Comparison of ENCODE assay signal across 20 cellular contexts in genomic region chr11:66708701-66709100, GRCh38. TPM values are rescaled to one million over a fixed set of nuclear protein-coding genes. Genes with fewer than 3 reads are reported as not detected.
DNase-seq lines count a peak whose midpoint lies in the region; ATAC-seq and TF ChIP-seq lines count a peak whose summit lies in the region.
"Had no signal": no experiment of that assay in that cellular context is flagged by ENCODE, and none has a peak within 500 bp of the region (broad histone marks: within the 10 kb centered on the region; RNA-seq: fewer than 3 reads in every experiment).

No MANE protein-coding gene starts in this region.

- H3K4me3 ChIP-seq in osteoblast (ENCODE audit: insufficient read depth, low read length) (no peak overlapping the region), upper lobe of right lung (no peak overlapping the region)
- H3K4me3 ChIP-seq: BLaER1, GM12878 had no signal

- H4K20me1 ChIP-seq in H9 (ENCODE audit: control insufficient read depth, insufficient read depth, insufficient read length): no peaks in the 10 kb centered on the region
- H4K20me1 ChIP-seq in osteoblast (ENCODE audit: insufficient read depth, low read length): no peaks in the 10 kb centered on the region

- no peak overlapping the region for H3K4me3 Mint-ChIP-seq in H9
- no peak overlapping the region for H3K4me3 Mint-ChIP-seq in activated T-helper 17 cell treated with anti-CD3 and anti-CD28 coated beads, Interleukin-2, amount 50 U/mL, for 72 hours
- H3K4me3 Mint-ChIP-seq in nephron progenitor cell: no peak overlapping the region
- H3K4me3 Mint-ChIP-seq: B cell; CD8-positive, alpha-beta T cell had no signal

- H3K79me2 ChIP-seq in H9 (ENCODE audit: insufficient read depth, low read length) (no peaks in the 10 kb centered on the region), osteoblast (ENCODE audit: insufficient read depth, low read length) (no peaks in the 10 kb centered on the region)

- no peak overlapping the region for H3K23ac ChIP-seq in H9 (ENCODE audit: insufficient read length, low read depth, low read length)

- H3K14ac ChIP-seq in H9 (ENCODE audit: insufficient read depth, low read length): no peak overlapping the region

- H4K5ac ChIP-seq in H9 (ENCODE audit: insufficient read length, low read depth, low read length): no peak overlapping the region

- H3K36me3 Mint-ChIP-seq in H9 (ENCODE audit: insufficient read depth in 1 of 3, low read depth in 3 of 3) (peaks cover 22 to 85% (median 73%) of the 10 kb centered on the region in 3 experiments; a peak in 6 of 7 replicates), nephron progenitor cell (ENCODE audit: low read depth) (peaks cover 60% of the 10 kb centered on the region)
- no peaks in the 10 kb centered on the region for H3K36me3 Mint-ChIP-seq in activated T-helper 17 cell treated with anti-CD3 and anti-CD28 coated beads, Interleukin-2, amount 50 U/mL, for 72 hours (ENCODE audit: low read depth)
- H3K36me3 Mint-ChIP-seq: CD4-positive, CD25-positive, alpha-beta regulatory T cell; CD8-positive, alpha-beta T cell had no signal

- no peak overlapping the region for H2BK20ac ChIP-seq in H9 (ENCODE audit: low read depth, low read length, poor library complexity, severe bottlenecking)

- no peak overlapping the region for H4K91ac ChIP-seq in H9 (ENCODE audit: insufficient read length, low read depth, low read length)

- H3K4me1 ChIP-seq in H9 (ENCODE audit: insufficient read depth, low read length) (no peaks in the 10 kb centered on the region), osteoblast (ENCODE audit: insufficient read depth, low read length) (no peaks in the 10 kb centered on the region), upper lobe of right lung (no peaks in the 10 kb centered on the region)

- no peaks in the 10 kb centered on the region for H3K4me1 Mint-ChIP-seq in H9
- no peaks in the 10 kb centered on the region for H3K4me1 Mint-ChIP-seq in activated T-helper 17 cell treated with anti-CD3 and anti-CD28 coated beads, Interleukin-2, amount 50 U/mL, for 72 hours
- peaks cover 11% of the 10 kb centered on the region for H3K4me1 Mint-ChIP-seq in nephron progenitor cell
- H3K4me1 Mint-ChIP-seq: B cell had no signal

- H3K36me3 ChIP-seq in osteoblast (ENCODE audit: insufficient read depth, low read length) (no peaks in the 10 kb centered on the region), upper lobe of right lung (no peaks in the 10 kb centered on the region)

- no peak overlapping the region for H3K56ac ChIP-seq in H9 (ENCODE audit: insufficient read length, low read depth, low read length)

- no peak overlapping the region for H3K9ac ChIP-seq in H9 (ENCODE audit: extremely low read depth, insufficient read length, low read length)
- H3K9ac ChIP-seq: BLaER1 had no signal

- no peak overlapping the region for H2AFZ ChIP-seq in H9 (ENCODE audit: low read length)
- H2AFZ ChIP-seq in osteoblast (ENCODE audit: low read length): no peak overlapping the region

- TF ChIP-seq CTCF in H9 (conservative IDR thresholded peaks at IDR 0.05): no peak
- no peak for TF ChIP-seq CTCF in nephron progenitor cell (IDR thresholded peaks at IDR 0.05)
- TF ChIP-seq CTCF in osteoblast (IDR thresholded peaks at IDR 0.05; ENCODE audit: extremely low read depth, low read depth, low read length): no peak
- TF ChIP-seq CTCF in upper lobe of right lung (IDR thresholded peaks at IDR 0.05): no peak
- no peak for TF ChIP-seq CTCF in GM20000 (IDR thresholded peaks at IDR 0.05; ENCODE audit: extremely low read depth, missing control alignments)

- H3K79me1 ChIP-seq in H9 (ENCODE audit: insufficient read depth, low read depth, low read length, poor library complexity, severe bottlenecking): no peaks in the 10 kb centered on the region

- H2AK5ac ChIP-seq in H9 (ENCODE audit: insufficient read length, low read length): no peak overlapping the region

- no peak overlapping the region for H3K18ac ChIP-seq in H9 (ENCODE audit: insufficient read length, low read depth, low read length)

- H3T11ph ChIP-seq in H9 (ENCODE audit: low read length): no peak overlapping the region

- no peaks in the 10 kb centered on the region for H3K9me3 Mint-ChIP-seq in H9
- H3K9me3 Mint-ChIP-seq in activated T-helper 17 cell treated with anti-CD3 and anti-CD28 coated beads, Interleukin-2, amount 50 U/mL, for 72 hours: no peaks in the 10 kb centered on the region
- H3K9me3 Mint-ChIP-seq in nephron progenitor cell: no peaks in the 10 kb centered on the region
- H3K9me3 Mint-ChIP-seq: CD4-positive, CD25-positive, alpha-beta regulatory T cell; CD8-positive, alpha-beta T cell had no signal

- H3K9me3 ChIP-seq in H9 (ENCODE audit: control insufficient read depth, low read depth, low read length) (no peaks in the 10 kb centered on the region), osteoblast (ENCODE audit: low read depth, low read length) (no peaks in the 10 kb centered on the region), upper lobe of right lung (no peaks in the 10 kb centered on the region)
- H3K9me3 ChIP-seq: BLaER1 had no signal

- H3K27me3 Mint-ChIP-seq in H9 (ENCODE audit: low read depth) (no peaks in the 10 kb centered on the region), nephron progenitor cell (ENCODE audit: low read depth, poor library complexity) (peaks cover 8% of the 10 kb centered on the region)
- H3K27me3 Mint-ChIP-seq in activated T-helper 17 cell treated with anti-CD3 and anti-CD28 coated beads, Interleukin-2, amount 50 U/mL, for 72 hours: peaks cover 5% of the 10 kb centered on the region
- H3K27me3 Mint-ChIP-seq: CD4-positive, CD25-positive, alpha-beta regulatory T cell had no signal

- intact Hi-C loops in upper lobe of right lung (cut with DNase I): no loop called here

- H3K27me3 ChIP-seq in H9 (ENCODE audit: insufficient read depth, low read length): no peaks in the 10 kb centered on the region
- peaks cover 10% of the 10 kb centered on the region for H3K27me3 ChIP-seq in osteoblast (ENCODE audit: insufficient read depth, low read length)
- no peaks in the 10 kb centered on the region for H3K27me3 ChIP-seq in upper lobe of right lung
- H3K27me3 ChIP-seq: BLaER1 had no signal

- no peak overlapping the region for H4K8ac ChIP-seq in H9 (replicated peaks; ENCODE audit: insufficient read length, low read depth, low read length)

- no peak overlapping the region for H3K4ac ChIP-seq in H9 (ENCODE audit: low read depth, low read length)

- H2BK120ac ChIP-seq in H9 (ENCODE audit: low read depth, low read length, poor library complexity, severe bottlenecking): no peak overlapping the region

- H3K27ac ChIP-seq in H9 (ENCODE audit: insufficient read length, low read depth, low read length) (no peak overlapping the region), osteoblast (ENCODE audit: low read depth, low read length) (no peak overlapping the region), upper lobe of right lung (no peak overlapping the region)
- H3K27ac ChIP-seq: BLaER1, C4-2B had no signal

- H3K4me2 ChIP-seq in H9 (ENCODE audit: insufficient read depth, insufficient read length, low read length): no peak overlapping the region
- H3K4me2 ChIP-seq in osteoblast (ENCODE audit: insufficient read depth, low read length): no peak overlapping the region
- H3K4me2 ChIP-seq: BLaER1 had no signal

- DNase-seq in H9: no peak
- no peak for DNase-seq in nephron progenitor cell
- peak; percentile 45 for DNase-seq in osteoblast (ENCODE audit: insufficient read length, low spot score, missing footprints)
- no peak for DNase-seq in NCI-H1417 (lab: John Stamatoyannopoulos, UW)
- no peak for DNase-seq in NCI-H748 (lab: John Stamatoyannopoulos, UW; ENCODE audit: unreplicated experiment)
- DNase-seq in upper lobe of right lung: no peak
- DNase-seq in GM20000 (ENCODE audit: low spot score): no peak
- DNase-seq: CD4-positive, CD25-positive, alpha-beta regulatory T cell; CD8-positive, alpha-beta T cell; DMS 273 treated with DMSO at 0.1 percent for 48 hours; DMS79; EL; GDM1; GOT3; HCEC 1CT had no signal

- H2BK5ac ChIP-seq in H9 (ENCODE audit: insufficient read length, low read length): no peak overlapping the region

- ATAC-seq in activated T-helper 17 cell treated with anti-CD3 and anti-CD28 coated beads, Interleukin-2, amount 50 U/mL, for 72 hours (replicated peaks): no peak
- no peak for ATAC-seq in upper lobe of right lung
- ATAC-seq: CD8-positive, alpha-beta T cell; GM12878 had no signal

- no CpG with 5 or more reads among the region's 14 CpGs for WGBS in H9 (ENCODE audit: extremely low coverage, insufficient read length, low lambda C conversion rate)

- no peak overlapping the region for H2BK12ac ChIP-seq in H9 (ENCODE audit: insufficient read length, low read depth, low read length)

- no peaks in the 10 kb centered on the region for H3K23me2 ChIP-seq in H9 (ENCODE audit: insufficient read length, low read depth, low read length, poor library complexity, severe bottlenecking)

- H2BK15ac ChIP-seq in H9 (ENCODE audit: low read depth, low read length): no peak overlapping the region

- H3K27ac Mint-ChIP-seq in H9: peak overlapping the region; percentile 10 to 83 (median 76); a peak in 5 of 7 replicates
- H3K27ac Mint-ChIP-seq in activated T-helper 17 cell treated with anti-CD3 and anti-CD28 coated beads, Interleukin-2, amount 50 U/mL, for 72 hours: peak overlapping the region; percentile 30
- peak overlapping the region; percentile 83 for H3K27ac Mint-ChIP-seq in nephron progenitor cell
- H3K27ac Mint-ChIP-seq: B cell; CD4-positive, CD25-positive, alpha-beta regulatory T cell; CD8-positive, alpha-beta T cell had no signal

RNA-seq across cellular contexts. Expression of gene SPTBN2, which starts 20.3 kb away (rescaled TPM):
- 80.4 and 84.8 TPM in 2 replicates for total RNA-seq in H9 (2021)
- under 1 TPM; 0.37 to 0.45 TPM for total RNA-seq in activated T-helper 17 cell treated with anti-CD3 and anti-CD28 coated beads, Interleukin-2, amount 50 U/mL, for 72 hours
- 0.88 and 2.2 TPM in 2 replicates for total RNA-seq in osteoblast
- 8.1 TPM for total RNA-seq in upper lobe of right lung
- total RNA-seq: CD8-positive, alpha-beta T cell had no signal

RNA-seq across cellular contexts. Expression of gene RBM4B, which starts 31.0 kb away (rescaled TPM):
- total RNA-seq in H9 (2021) (34.0 and 36.9 TPM in 2 replicates), osteoblast (19.2 and 21.8 TPM in 2 replicates), upper lobe of right lung (9.5 TPM)
- total RNA-seq in activated T-helper 17 cell treated with anti-CD3 and anti-CD28 coated beads, Interleukin-2, amount 50 U/mL, for 72 hours: 10 to 100 TPM; 23.6 to 31.4 TPM

Comparison
In these comparisons a context has a peak if more than half of its experiments do, and no peak if none do; other contexts are left out.
1. H3K27ac Mint-ChIP-seq: peak in every context shown above with its lines; median percentile 83 in nephron progenitor cell; 76 in H9; 30 in activated T-helper 17 cell treated with anti-CD3 and anti-CD28 coated beads, Interleukin-2, amount 50 U/mL, for 72 hours.